Comparison of ENCODE assay signal across 1 cellular context in genomic region chr17:72719582-72720493, GRCh38.
TF ChIP-seq lines count a peak whose summit lies in the region.

No MANE protein-coding gene starts in this region.

TF ChIP-seq in GM12878, 131 proteins besides CTCF, POLR2A, EP300 and RAD21 (continued from another document):
- TF ChIP-seq ZBTB40 (IDR thresholded peaks at IDR 0.05; ENCODE audit: borderline replicate concordance) (no peak), STAT3 (IDR thresholded peaks at IDR 0.05; ENCODE audit: low read depth, low read length) (no peak), ZNF24 (IDR thresholded peaks at IDR 0.05) (no peak), CBFB (IDR thresholded peaks at IDR 0.05; ENCODE audit: low read depth) (0 out of 2 replicates have a peak, but pooled peaks have one; percentile 28), RUNX3 (IDR thresholded peaks at IDR 0.05; ENCODE audit: low read length) (peak; percentile 46), BHLHE40 (IDR thresholded peaks at IDR 0.05; ENCODE audit: borderline replicate concordance in 1 of 2, low read depth in 2 of 2, low read length in 1 of 2) (no peak), CHD2 (IDR thresholded peaks at IDR 0.05; ENCODE audit: borderline replicate concordance, low read depth, low read length) (no peak), YY1 (IDR thresholded peaks at IDR 0.05; ENCODE audit: low read depth, low read length) (0 out of 2 replicates have a peak, but pooled peaks have one; percentile 11), SPI1 (IDR thresholded peaks at IDR 0.05; ENCODE audit: borderline replicate concordance, insufficient read depth, low read depth, low read length) (no peak), NFXL1 (IDR thresholded peaks at IDR 0.05; ENCODE audit: borderline replicate concordance) (no peak)
